29 cellular contexts compared by ENCODE assay signal in the genomic region with DNA sequence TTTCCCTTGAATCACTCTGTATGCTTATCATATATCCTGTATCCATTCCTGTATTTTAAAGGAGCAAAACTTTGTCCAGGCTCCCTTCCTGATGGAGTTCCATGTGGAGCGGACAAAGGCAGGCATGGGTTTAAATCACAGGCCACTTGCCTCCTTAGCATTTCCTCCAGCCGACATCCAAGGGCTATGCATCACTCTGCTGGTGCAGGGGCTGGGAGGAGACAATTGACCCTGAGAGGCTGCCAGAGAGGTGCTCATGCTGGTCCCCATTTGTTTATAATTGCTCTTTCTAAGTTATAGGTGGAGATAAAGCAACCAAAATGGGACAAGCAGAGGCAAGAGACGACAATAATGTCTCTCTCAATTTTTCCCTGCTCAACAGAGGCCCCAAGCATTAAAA.
"Had no signal": no experiment of that assay in that cellular context is flagged by ENCODE, and none has a peak within 500 bp of the region (broad histone marks: within the 10 kb centered on the region; RNA-seq: fewer than 3 reads in every experiment).

No MANE protein-coding gene starts in this region.

- DNase-seq: head of caudate nucleus; hippocampal formation; left ventricle myocardium inferior; mesendoderm; mucosa of descending colon; pancreas; posterior cingulate gyrus; retina; right cardiac atrium; spleen; stimulated activated CD4-positive, alpha-beta T cell treated with anti-CD3 and anti-CD28 coated beads, Interleukin-2, amount 100 ng/mL, for 48 hours; stimulated activated CD4-positive, alpha-beta T cell treated with anti-CD3 and anti-CD28 coated beads, Interleukin-4, amount 100 ng/mL, for 4 hours; stimulated activated CD8-positive, alpha-beta memory T cell treated with anti-CD3 and anti-CD28 coated beads, Interleukin-4, amount 100 ng/mL, for 48 hours; stimulated activated naive CD8-positive, alpha-beta T cell treated with anti-CD3 and anti-CD28 coated beads, Interleukin-15, Interleukin-2, amounts not matched to agents 100 U/mL and 50 U/mL, for 24 hours; stomach; testis; thyroid gland; transverse colon; upper lobe of left lung had no signal

- H3K4me3 ChIP-seq: left ventricle myocardium inferior, lung, mucosa of descending colon, pancreas, prostate gland, skin epidermis, spleen, stomach, testis, thyroid gland, transverse colon, upper lobe of left lung, vagina had no signal

- H3K4me3 Mint-ChIP-seq: mesothelial cell of epicardium; naive thymus-derived CD4-positive, alpha-beta T cell; natural killer cell treated with Interleukin-12 subunit alpha and Interleukin-12 subunit beta and Interleukin-15 and Interleukin-18, amount 100 ng/mL, for 72 hours; neural crest cell; stimulated activated memory B cell treated with anti-CD40 and anti-IgM and Interleukin-4, amounts not matched to agents 10 μg/mL and 1 μg/mL and 100 μg/mL, for 72 hours had no signal

- H3K4me1 Mint-ChIP-seq: stimulated activated memory B cell treated with anti-CD40 and anti-IgM and Interleukin-4, amounts not matched to agents 10 μg/mL and 1 μg/mL and 100 μg/mL, for 72 hours had no signal

- H3K36me3 Mint-ChIP-seq: mesothelial cell of epicardium; naive thymus-derived CD4-positive, alpha-beta T cell; stimulated activated memory B cell treated with anti-CD40 and anti-IgM and Interleukin-4, amounts not matched to agents 10 μg/mL and 1 μg/mL and 100 μg/mL, for 72 hours had no signal

- H3K27me3 ChIP-seq: pancreas, spleen, stomach, testis, thyroid gland, transverse colon, upper lobe of left lung, vagina had no signal

- H3K27ac Mint-ChIP-seq: mesothelial cell of epicardium; natural killer cell treated with Interleukin-12 subunit alpha and Interleukin-12 subunit beta and Interleukin-15 and Interleukin-18, amount 100 ng/mL, for 72 hours; stimulated activated memory B cell treated with anti-CD40 and anti-IgM and Interleukin-4, amounts not matched to agents 10 μg/mL and 1 μg/mL and 100 μg/mL, for 72 hours had no signal

- H3K27me3 Mint-ChIP-seq: natural killer cell treated with Interleukin-12 subunit alpha and Interleukin-12 subunit beta and Interleukin-15 and Interleukin-18, amount 100 ng/mL, for 72 hours; stimulated activated memory B cell treated with anti-CD40 and anti-IgM and Interleukin-4, amounts not matched to agents 10 μg/mL and 1 μg/mL and 100 μg/mL, for 72 hours had no signal

- ATAC-seq: mucosa of descending colon; naive thymus-derived CD4-positive, alpha-beta T cell; natural killer cell treated with Interleukin-12 subunit alpha and Interleukin-12 subunit beta and Interleukin-15 and Interleukin-18, amount 100 ng/mL, for 72 hours; pancreas; right cardiac atrium; sciatic nerve; stimulated activated memory B cell treated with anti-CD40 and anti-IgM and Interleukin-4, amounts not matched to agents 10 μg/mL and 1 μg/mL and 100 μg/mL, for 72 hours; stimulated activated naive CD8-positive, alpha-beta T cell treated with anti-CD3 and anti-CD28 coated beads, Interleukin-15, Interleukin-2, amounts not matched to agents 100 U/mL and 50 U/mL, for 24 hours had no signal

- H3K36me3 ChIP-seq: left ventricle myocardium inferior, pancreas, prostate gland, spleen, stomach, thyroid gland, transverse colon, upper lobe of left lung, vagina had no signal

- H3K4me1 ChIP-seq: left ventricle myocardium inferior, prostate gland, spleen, stomach, testis, thyroid gland, upper lobe of left lung, vagina had no signal

- H3K9me3 Mint-ChIP-seq: neural crest cell had no signal

- H3K27ac ChIP-seq: left ventricle myocardium inferior, pancreas, prostate gland, skin epidermis, stomach, testis, thyroid gland, transverse colon, upper lobe of left lung, vagina had no signal

- H3K9me3 ChIP-seq: left ventricle myocardium inferior, mucosa of descending colon, pancreas, prostate gland, spleen, stomach, testis, thyroid gland, transverse colon, upper lobe of left lung, vagina had no signal
